8 cellular contexts compared by ENCODE assay signal in genomic region chr1:38990746-38991637, GRCh38. TPM values are rescaled to one million over a fixed set of nuclear protein-coding genes. Genes with fewer than 3 reads are reported as not detected.
A peak's percentile ranks its signal among the peaks of the same experiment; 100 is the strongest.
DNase-seq lines count a peak whose midpoint lies in the region; ATAC-seq and TF ChIP-seq lines count a peak whose summit lies in the region.

Gene AKIRIN1 (plus strand): TSS chr1:38991276. CDS start chr1:38991381, 105 bp downstream.

- peaks cover 33% of the 10 kb centered on the region for H3K36me3 ChIP-seq in SK-N-MC (ENCODE audit: insufficient read depth, low read length)
- H3K36me3 ChIP-seq in gastroesophageal sphincter, result peaks cover 0 to 4% of the 10 kb centered on the region in 2 donors
- H3K36me3 ChIP-seq in neutrophil, result peaks cover 13% of the 10 kb centered on the region

- peak within 1 kb of the TSS; percentile 93 for H3K9ac ChIP-seq in SK-N-MC (ENCODE audit: insufficient read length)

- H3K36me3 Mint-ChIP-seq in HFFc6 (ENCODE audit: low read depth), result peaks cover 26% of the 10 kb centered on the region
- peaks cover 33% of the 10 kb centered on the region for H3K36me3 Mint-ChIP-seq in activated naive CD4-positive, alpha-beta T cell treated with anti-CD3 and anti-CD28 coated beads, Interleukin-2, amount 10 ng/mL, durations not matched to agents 7 days and 5 days

- peak within 1 kb of the TSS; percentile 78 for H3K27ac Mint-ChIP-seq in HFFc6
- H3K27ac Mint-ChIP-seq in activated naive CD4-positive, alpha-beta T cell treated with anti-CD3 and anti-CD28 coated beads, Interleukin-2, amount 10 ng/mL, durations not matched to agents 7 days and 5 days, result peak within 1 kb of the TSS; percentile 82

- H3K9me3 Mint-ChIP-seq in HFFc6, result no peaks in the 10 kb centered on the region
- no peaks in the 10 kb centered on the region for H3K9me3 Mint-ChIP-seq in activated naive CD4-positive, alpha-beta T cell treated with anti-CD3 and anti-CD28 coated beads, Interleukin-2, amount 10 ng/mL, durations not matched to agents 7 days and 5 days

- DNase-seq in GM04504 (ENCODE audit: low read depth) (peak; percentile 93), HFFc6 (peak; percentile 98), NAMALWA (ENCODE audit: low spot score) (peak; percentile 95), SK-N-MC (ENCODE audit: low read depth, low spot score) (no peak)
- peak; percentile 96 for DNase-seq in activated naive CD4-positive, alpha-beta T cell treated with anti-CD3 and anti-CD28 coated beads, Interleukin-2, amount 10 ng/mL, durations not matched to agents 7 days and 5 days

- peak; percentile 94 to 96 for TF ChIP-seq POLR2A in gastroesophageal sphincter (IDR thresholded peaks at IDR 0.05)

- no peaks in the 10 kb centered on the region; the same call in 1 of the 2 replicates for H3K27me3 Mint-ChIP-seq in HFFc6 (ENCODE audit: insufficient read depth)
- peaks cover 4% of the 10 kb centered on the region for H3K27me3 Mint-ChIP-seq in activated naive CD4-positive, alpha-beta T cell treated with anti-CD3 and anti-CD28 coated beads, Interleukin-2, amount 10 ng/mL, durations not matched to agents 7 days and 5 days

- peaks cover 53% of the 10 kb centered on the region for H3K4me1 Mint-ChIP-seq in HFFc6 (ENCODE audit: low read depth)
- peaks cover 50% of the 10 kb centered on the region for H3K4me1 Mint-ChIP-seq in activated naive CD4-positive, alpha-beta T cell treated with anti-CD3 and anti-CD28 coated beads, Interleukin-2, amount 10 ng/mL, durations not matched to agents 7 days and 5 days

- peak within 1 kb of the TSS; percentile 91 for H3K4me3 Mint-ChIP-seq in HFFc6
- peak within 1 kb of the TSS; percentile 85 for H3K4me3 Mint-ChIP-seq in activated naive CD4-positive, alpha-beta T cell treated with anti-CD3 and anti-CD28 coated beads, Interleukin-2, amount 10 ng/mL, durations not matched to agents 7 days and 5 days

- H3K4me1 ChIP-seq in gastroesophageal sphincter, result peaks cover 2 to 46% (median 7%) of the 10 kb centered on the region in 3 donors
- H3K4me1 ChIP-seq in neutrophil (ENCODE audit: control insufficient read depth in 1 of 2, insufficient read depth in 1 of 2, low read depth in 1 of 2, low read length in 1 of 2), result peaks cover 17 to 22% of the 10 kb centered on the region in 2 experiments

- H3K27me3 ChIP-seq in gastroesophageal sphincter, result no peaks in the 10 kb centered on the region
- no peaks in the 10 kb centered on the region for H3K27me3 ChIP-seq in neutrophil

- WGBS in gastroesophageal sphincter (ENCODE audit: low coverage in 1 of 2), 2 donors, result 0 to 25% methylated on average over 1 to 4 of the region's 76 CpGs

- no peak for TF ChIP-seq EP300 in gastroesophageal sphincter (IDR thresholded peaks at IDR 0.05)

- TF ChIP-seq CTCF in HFFc6 (IDR thresholded peaks at IDR 0.05) (peak; percentile 77), gastroesophageal sphincter (IDR thresholded peaks at IDR 0.05) (peak in 2 of 4 experiments; percentile 31 to 62), neutrophil (IDR thresholded peaks at IDR 0.05) (peak; percentile 60), subcutaneous adipose tissue (IDR thresholded peaks at IDR 0.05; ENCODE audit: low read depth) (no peak)

- peak within 1 kb of the TSS; percentile 79; the same call in 1 of the 2 replicates for H3K27ac ChIP-seq in SK-N-MC
- H3K27ac ChIP-seq in gastroesophageal sphincter, result peak within 1 kb of the TSS; percentile 67 to 99 (median 96)
- peak within 1 kb of the TSS; percentile 96 for H3K27ac ChIP-seq in neutrophil

- H3K4me3 ChIP-seq in SK-N-MC (peak within 1 kb of the TSS; percentile 99), gastroesophageal sphincter (peak within 1 kb of the TSS; percentile 53 to 100), neutrophil (ENCODE audit: low read depth in 1 of 2, low read length in 1 of 2) (peak within 1 kb of the TSS; percentile 81 to 91)

- peak; percentile 98 for ATAC-seq in gastroesophageal sphincter

- CTCF ChIA-PET in activated naive CD4-positive, alpha-beta T cell treated with anti-CD3 and anti-CD28 coated beads, Interleukin-2, amount 10 ng/mL, durations not matched to agents 7 days and 5 days (lab: Charles Lee), result interaction anchor here (0.8 kb wide), 1 partner anchor 101 kb away, joined by 3 read pairs; no protein-coding TSS in a partner anchor

- H3K9me3 ChIP-seq in SK-N-MC (ENCODE audit: low read depth, low read length) (no peaks in the 10 kb centered on the region), gastroesophageal sphincter (no peaks in the 10 kb centered on the region), neutrophil (no peaks in the 10 kb centered on the region)

RNA-seq across cellular contexts. Expression of gene AKIRIN1, which starts in this region (rescaled TPM):
- 10 to 100 TPM; 63.3 to 78.7 (median 71.2) TPM for total RNA-seq in HFFc6 (2021; fragmentation: NEBNext Ultra II Directional; extraction: Animal tissue kit (Norgen Biotek cat#: 25700))
- total RNA-seq in gastroesophageal sphincter (10 to 100 TPM; 52.5 to 74.3 (median 63.6) TPM), subcutaneous adipose tissue (10 to 100 TPM; 28.4 to 54.4 (median 34.0) TPM)
